Comparison of ENCODE assay signal across 27 cellular contexts in genomic region chr19:6707658-6708018, GRCh38. TPM values are rescaled to one million over a fixed set of nuclear protein-coding genes. Genes with fewer than 3 reads are reported as not detected.
"Had no signal": no experiment of that assay in that cellular context is flagged by ENCODE, and none has a peak within 500 bp of the region (broad histone marks: within the 10 kb centered on the region; RNA-seq: fewer than 3 reads in every experiment).

No MANE protein-coding gene starts in this region.

- H3K4me3 ChIP-seq: SK-N-MC had no signal

- H3K36me3 Mint-ChIP-seq: brain, T-cell had no signal

- H3K27ac ChIP-seq: SK-N-MC had no signal

- H3K27ac Mint-ChIP-seq: activated CD4-positive, alpha-beta memory T cell treated with anti-CD3 and anti-CD28 coated beads, Interleukin-2, amount 10 ng/mL, durations not matched to agents 7 days and 5 days; activated CD4-positive, alpha-beta T cell treated with anti-CD3 and anti-CD28 coated beads, Interleukin-2, amount 10 ng/mL, durations not matched to agents 7 days and 5 days; activated naive CD8-positive, alpha-beta T cell treated with anti-CD3 and anti-CD28 coated beads, Interleukin-2, amount 50 U/mL, for 24 hours; activated T-cell treated with anti-CD3 and anti-CD28 coated beads, Interleukin-2, amount 50 U/mL, for 72 hours; brain; T-cell had no signal

- H3K4me3 Mint-ChIP-seq: activated CD4-positive, alpha-beta memory T cell treated with anti-CD3 and anti-CD28 coated beads, Interleukin-2, amount 10 ng/mL, durations not matched to agents 7 days and 5 days; activated CD4-positive, alpha-beta T cell treated with anti-CD3 and anti-CD28 coated beads, Interleukin-2, amount 10 ng/mL, durations not matched to agents 7 days and 5 days; activated naive CD8-positive, alpha-beta T cell treated with anti-CD3 and anti-CD28 coated beads, Interleukin-2, amount 50 U/mL, for 24 hours; activated T-cell treated with anti-CD3 and anti-CD28 coated beads, Interleukin-2, amount 50 U/mL, for 72 hours; brain; T-cell had no signal

- DNase-seq: activated CD4-positive, alpha-beta memory T cell treated with anti-CD3 and anti-CD28 coated beads, Interleukin-2, amount 10 ng/mL, durations not matched to agents 7 days and 5 days; activated CD4-positive, alpha-beta T cell treated with anti-CD3 and anti-CD28 coated beads, Interleukin-2, amount 10 ng/mL, durations not matched to agents 7 days and 5 days; activated CD4-positive, CD25-positive, alpha-beta regulatory T cell; activated CD8-positive, alpha-beta memory T cell treated with anti-CD3 and anti-CD28 coated beads, Interleukin-2, amount 50 U/mL, for 4 hours; activated naive CD4-positive, alpha-beta T cell treated with anti-CD3 and anti-CD28 coated beads, Interleukin-2, amount 50 U/mL, for 16 hours; activated naive CD8-positive, alpha-beta T cell treated with anti-CD3 and anti-CD28 coated beads, Interleukin-2, amount 50 U/mL, for 24 hours; activated T-cell treated with anti-CD3 and anti-CD28 coated beads, Interleukin-2, amount 50 U/mL, for 72 hours; amniotic stem cell; Karpas-422; MM.1S; NCI-H1105; NCI-H1436; NCI-H1694 treated with DMSO at 0.1 percent for 48 hours; NCI-H2029 treated with DMSO at 0.1 percent for 48 hours; NCI-H345; NCI-H510A; NCI-H526 treated with DMSO at 0.1 percent for 48 hours; NCI-H82; T-cell; T-helper 2 cell; T1000 had no signal

- ATAC-seq: activated naive CD8-positive, alpha-beta T cell treated with anti-CD3 and anti-CD28 coated beads, Interleukin-2, amount 50 U/mL, for 24 hours; activated T-cell treated with anti-CD3 and anti-CD28 coated beads, Interleukin-2, amount 50 U/mL, for 72 hours; T-cell had no signal

- FAIRE-seq: astrocyte, TTC549 had no signal

- H3K9me3 Mint-ChIP-seq: activated CD4-positive, alpha-beta memory T cell treated with anti-CD3 and anti-CD28 coated beads, Interleukin-2, amount 10 ng/mL, durations not matched to agents 7 days and 5 days; activated CD4-positive, alpha-beta T cell treated with anti-CD3 and anti-CD28 coated beads, Interleukin-2, amount 10 ng/mL, durations not matched to agents 7 days and 5 days; activated naive CD8-positive, alpha-beta T cell treated with anti-CD3 and anti-CD28 coated beads, Interleukin-2, amount 50 U/mL, for 24 hours; activated T-cell treated with anti-CD3 and anti-CD28 coated beads, Interleukin-2, amount 50 U/mL, for 72 hours; T-cell had no signal

RNA-seq across cellular contexts. Expression of gene C3, which starts 12.8 kb away (rescaled TPM):
- total RNA-seq: activated CD4-positive, alpha-beta T cell treated with anti-CD3 and anti-CD28 coated beads, Interleukin-2, amount 10 ng/mL, durations not matched to agents 7 days and 5 days had no signal

RNA-seq across cellular contexts. Expression of gene TNFSF14, which starts 37.7 kb away (rescaled TPM):
- total RNA-seq: astrocyte, OCI-LY7, RPMI7951 had no signal

RNA-seq across cellular contexts. Expression of gene SH2D3A, which starts 59.6 kb away (rescaled TPM):
- total RNA-seq: RPMI7951 had no signal
